In the genomic region with DNA sequence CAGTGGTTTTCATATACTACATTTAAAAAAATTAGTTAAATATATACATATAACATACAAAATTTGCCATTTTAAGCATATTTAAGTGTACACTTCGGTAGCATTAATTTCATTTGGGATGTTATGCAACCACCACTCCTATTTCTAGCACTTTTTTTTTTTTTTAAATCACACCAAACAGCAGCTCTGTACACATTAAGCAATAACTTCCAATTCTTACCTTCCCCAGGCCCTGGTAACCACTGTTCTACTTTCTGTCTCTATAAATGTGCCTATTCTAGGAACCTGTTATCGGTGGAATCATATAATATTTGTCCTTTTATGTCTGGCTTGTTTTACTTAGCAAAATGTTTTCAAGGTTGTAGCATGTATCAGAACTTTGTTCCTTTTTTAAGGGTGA, we compare ENCODE assay signal across 1 cellular context.
TF ChIP-seq lines count a peak whose summit lies in the region.

No MANE protein-coding gene starts in this region.

TF ChIP-seq in HepG2, 621 proteins besides CTCF, POLR2A, EP300 and RAD21:
- TF ChIP-seq MED1 (CRISPR knock-in tag; IDR thresholded peaks at IDR 0.05) (no peak), TFAP4 (IDR thresholded peaks at IDR 0.05; ENCODE audit: borderline replicate concordance, low read depth) (no peak), SP1 (IDR thresholded peaks at IDR 0.05) (no peak), SP1 (CRISPR knock-in tag; IDR thresholded peaks at IDR 0.05) (no peak), ZFP36 (IDR thresholded peaks at IDR 0.05; ENCODE audit: borderline replicate concordance, low read depth, low read length, partially characterized antibody) (no peak), NR0B2 (CRISPR knock-in tag; IDR thresholded peaks at IDR 0.05) (no peak), MAF1 (CRISPR knock-in tag; IDR thresholded peaks at IDR 0.05; ENCODE audit: borderline replicate concordance) (no peak), ZNF781 (CRISPR knock-in tag; IDR thresholded peaks at IDR 0.05; ENCODE audit: borderline replicate concordance, not compliant biosample characterization) (no peak), ZKSCAN8 (CRISPR knock-in tag; IDR thresholded peaks at IDR 0.05; ENCODE audit: borderline replicate concordance) (no peak), ZNF281 (CRISPR knock-in tag; IDR thresholded peaks at IDR 0.05; ENCODE audit: borderline replicate concordance) (no peak), MED8 (CRISPR knock-in tag; IDR thresholded peaks at IDR 0.05; ENCODE audit: insufficient replicate concordance) (no peak), MXD4 (CRISPR knock-in tag; IDR thresholded peaks at IDR 0.05) (no peak), DRAP1 (CRISPR knock-in tag; IDR thresholded peaks at IDR 0.05) (no peak), ZSCAN21 (CRISPR knock-in tag; IDR thresholded peaks at IDR 0.05; ENCODE audit: borderline replicate concordance) (no peak), ZNF253 (CRISPR knock-in tag; IDR thresholded peaks at IDR 0.05; ENCODE audit: borderline replicate concordance) (no peak), MIXL1 (CRISPR knock-in tag; IDR thresholded peaks at IDR 0.05) (no peak), ZNF33B (CRISPR knock-in tag; IDR thresholded peaks at IDR 0.05) (no peak), ZNF879 (CRISPR knock-in tag; IDR thresholded peaks at IDR 0.05) (no peak), ZNF34 (CRISPR knock-in tag; IDR thresholded peaks at IDR 0.05; ENCODE audit: borderline replicate concordance) (no peak), ZNF256 (CRISPR knock-in tag; conservative IDR thresholded peaks at IDR 0.05) (no peak), ZNF530 (CRISPR knock-in tag; IDR thresholded peaks at IDR 0.05; ENCODE audit: low read depth) (no peak)
